Comparison of ENCODE assay signal across 26 cellular contexts in genomic region chr4:162610116-162610515, GRCh38.
"Had no signal": no experiment of that assay in that cellular context is flagged by ENCODE, and none has a peak within 500 bp of the region (broad histone marks: within the 10 kb centered on the region; RNA-seq: fewer than 3 reads in every experiment).

No MANE protein-coding gene starts in this region.

- H3K36me3 ChIP-seq: Peyer's patch, SJSA1 had no signal

- H3K4me1 Mint-ChIP-seq: activated B cell treated with CpG ODN at 0.5 μM for 24 hours; activated CD4-positive, alpha-beta T cell treated with anti-CD3 and anti-CD28 coated beads, Interleukin-2, amount 10 ng/mL, durations not matched to agents 24 days and 14 days; activated naive CD8-positive, alpha-beta T cell treated with anti-CD3 and anti-CD28 coated beads, Interleukin-2, amount 50 U/mL, for 24 hours had no signal

- H3K4me2 ChIP-seq: KMS-11 had no signal

- H3K9me3 ChIP-seq: Peyer's patch, SJSA1 had no signal

- H3K4me1 ChIP-seq: Peyer's patch, SJSA1 had no signal

- H3K36me3 Mint-ChIP-seq: activated CD4-positive, alpha-beta memory T cell treated with anti-CD3 and anti-CD28 coated beads for 36 hours; activated naive CD4-positive, alpha-beta T cell treated with anti-CD3 and anti-CD28 coated beads, Interleukin-2, amount 50 U/mL, for 72 hours had no signal

- DNase-seq: activated B cell treated with CpG ODN at 0.5 μM for 24 hours; activated CD4-positive, alpha-beta memory T cell treated with anti-CD3 and anti-CD28 coated beads for 36 hours; activated CD4-positive, alpha-beta T cell treated with anti-CD3 and anti-CD28 coated beads for 1 hour; activated CD4-positive, alpha-beta T cell treated with anti-CD3 and anti-CD28 coated beads, Interleukin-2, amount 10 ng/mL, durations not matched to agents 24 days and 14 days; activated CD8-positive, alpha-beta memory T cell treated with anti-CD3 and anti-CD28 coated beads for 24 hours; activated effector memory CD4-positive, alpha-beta T cell treated with anti-CD3 and anti-CD28 coated beads, Interleukin-2, amount 50 U/mL, for 16 hours; activated naive CD4-positive, alpha-beta T cell treated with Interleukin-2 at 50 U/mL for 16 hours; activated naive CD8-positive, alpha-beta T cell treated with anti-CD3 and anti-CD28 coated beads, Interleukin-2, amount 50 U/mL, for 24 hours; activated T-cell treated with anti-CD3 and anti-CD28 coated beads, Interleukin-2, amount 50 U/mL, for 4 hours; amygdala; NCI-H1092; NCI-H1417; NCI-H1930; NCI-H2171; NCI-H2227 treated with DMSO at 0.1 percent for 48 hours; NCI-H446 treated with DMSO at 0.1 percent for 48 hours; NCI-H526 treated with DMSO at 0.1 percent for 48 hours; NK-92 treated with Interleukin-12 subunit alpha and Interleukin-12 subunit beta, amount 100 ng/mL, for 24 hours; Peyer's patch; SHP77 had no signal

- H3K9me3 Mint-ChIP-seq: activated B cell treated with CpG ODN at 0.5 μM for 24 hours; activated CD4-positive, alpha-beta memory T cell treated with anti-CD3 and anti-CD28 coated beads for 36 hours; activated CD4-positive, alpha-beta T cell treated with anti-CD3 and anti-CD28 coated beads, Interleukin-2, amount 10 ng/mL, durations not matched to agents 24 days and 14 days; activated naive CD8-positive, alpha-beta T cell treated with anti-CD3 and anti-CD28 coated beads, Interleukin-2, amount 50 U/mL, for 24 hours; T-helper 1 cell treated with Interleukin-12 subunit alpha and Interleukin-12 subunit beta and Interleukin-4 antibody, amounts not matched to agents 30 μg/mL and 1 μg/mL, for 36 hours had no signal

- H3K4me3 Mint-ChIP-seq: activated B cell treated with CpG ODN at 0.5 μM for 24 hours; activated CD4-positive, alpha-beta memory T cell treated with anti-CD3 and anti-CD28 coated beads for 36 hours; activated CD4-positive, alpha-beta T cell treated with anti-CD3 and anti-CD28 coated beads, Interleukin-2, amount 10 ng/mL, durations not matched to agents 24 days and 14 days; activated naive CD8-positive, alpha-beta T cell treated with anti-CD3 and anti-CD28 coated beads, Interleukin-2, amount 50 U/mL, for 24 hours; activated T-cell treated with anti-CD3 and anti-CD28 coated beads, Interleukin-2, amount 50 U/mL, for 4 hours; T-helper 1 cell treated with Interleukin-12 subunit alpha and Interleukin-12 subunit beta and Interleukin-4 antibody, amounts not matched to agents 30 μg/mL and 1 μg/mL, for 36 hours had no signal

- H3K27me3 ChIP-seq: Peyer's patch had no signal

- FAIRE-seq: astrocyte had no signal

- H3K4me3 ChIP-seq: Peyer's patch, SJSA1 had no signal

- H3K27ac Mint-ChIP-seq: activated B cell treated with CpG ODN at 0.5 μM for 24 hours; activated CD4-positive, alpha-beta memory T cell treated with anti-CD3 and anti-CD28 coated beads for 36 hours; activated CD4-positive, alpha-beta T cell treated with anti-CD3 and anti-CD28 coated beads, Interleukin-2, amount 10 ng/mL, durations not matched to agents 24 days and 14 days; activated naive CD8-positive, alpha-beta T cell treated with anti-CD3 and anti-CD28 coated beads, Interleukin-2, amount 50 U/mL, for 24 hours; T-helper 1 cell treated with Interleukin-12 subunit alpha and Interleukin-12 subunit beta and Interleukin-4 antibody, amounts not matched to agents 30 μg/mL and 1 μg/mL, for 36 hours had no signal

- H3K27me3 Mint-ChIP-seq: activated B cell treated with CpG ODN at 0.5 μM for 24 hours; activated CD4-positive, alpha-beta memory T cell treated with anti-CD3 and anti-CD28 coated beads for 36 hours; activated CD4-positive, alpha-beta T cell treated with anti-CD3 and anti-CD28 coated beads, Interleukin-2, amount 10 ng/mL, durations not matched to agents 24 days and 14 days; activated naive CD8-positive, alpha-beta T cell treated with anti-CD3 and anti-CD28 coated beads, Interleukin-2, amount 50 U/mL, for 24 hours had no signal

- ATAC-seq: activated naive CD4-positive, alpha-beta T cell treated with anti-CD3 and anti-CD28 coated beads, Interleukin-2, amount 50 U/mL, for 72 hours; activated naive CD8-positive, alpha-beta T cell treated with anti-CD3 and anti-CD28 coated beads, Interleukin-2, amount 50 U/mL, for 24 hours; activated T-cell treated with anti-CD3 and anti-CD28 coated beads, Interleukin-2, amount 50 U/mL, for 4 hours; SK-N-SH treated with all-trans-retinoic acid at 6 μM for 48 hours had no signal

- H3K27ac ChIP-seq: KMS-11, Peyer's patch, SJSA1 had no signal

- H3K9ac ChIP-seq: KMS-11 had no signal
